ENCODE assay signal across 12 cellular contexts in genomic region chr2:71935291-71935848, GRCh38.
DNase-seq lines count a peak whose midpoint lies in the region; ATAC-seq and TF ChIP-seq lines count a peak whose summit lies in the region.
"Had no signal": no experiment of that assay in that cellular context is flagged by ENCODE, and none has a peak within 500 bp of the region (broad histone marks: within the 10 kb centered on the region; RNA-seq: fewer than 3 reads in every experiment).

No MANE protein-coding gene starts in this region.

- CTCF ChIA-PET in IMR-90 (lab: Yijun Ruan, JAX), result no interaction called here

- TF ChIP-seq CTCF in IMR-90 (conservative IDR thresholded peaks at IDR 0.05; ENCODE audit: low read depth, low read length) (no peak), lung (IDR thresholded peaks at IDR 0.05; ENCODE audit: control extremely low read depth, extremely low read depth) (no peak), transverse colon (IDR thresholded peaks at IDR 0.05) (no peak)

- H3K4me2 ChIP-seq in IMR-90 (ENCODE audit: low read depth, low read length), result no peak overlapping the region

- H3K23ac ChIP-seq in IMR-90 (ENCODE audit: low read depth, low read length), result no peak overlapping the region

- H2AK5ac ChIP-seq in IMR-90 (ENCODE audit: low read depth, low read length), result no peak overlapping the region

- H4K5ac ChIP-seq in IMR-90 (ENCODE audit: low read depth, low read length), result no peak overlapping the region

- BruUV-seq in IMR-90 (replicated peaks; lab: Mats Ljungman, UMichigan), result no TSS peak

- no peak for TF ChIP-seq EP300 in transverse colon (IDR thresholded peaks at IDR 0.05; ENCODE audit: low read depth)

- H3K9ac ChIP-seq in IMR-90 (ENCODE audit: low read depth, low read length), result no peak overlapping the region

- H3K9me3 ChIP-seq in IMR-90 (ENCODE audit: control insufficient read depth, insufficient read depth, low read length) (no peaks in the 10 kb centered on the region), lung (ENCODE audit: control insufficient read depth in 2 of 2, insufficient read depth in 1 of 2, low read length in 1 of 2) (no peaks in the 10 kb centered on the region), transverse colon (no peaks in the 10 kb centered on the region)
- H3K9me3 ChIP-seq: SJSA1, testis had no signal

- dilution Hi-C loops in IMR-90 (cut with HindIII; ENCODE audit: low sequenced_read_pairs, unreplicated experiment), result no loop called here

- no peak overlapping the region for H2BK5ac ChIP-seq in IMR-90 (ENCODE audit: low read depth, low read length, poor library complexity, severe bottlenecking)

- H2BK120ac ChIP-seq in IMR-90 (ENCODE audit: low read depth, low read length), result no peak overlapping the region

- no peak overlapping the region for H4K8ac ChIP-seq in IMR-90 (ENCODE audit: low read depth in 2 of 2, low read length in 2 of 2)

- H2BK20ac ChIP-seq in IMR-90 (ENCODE audit: low read depth, low read length), result no peak overlapping the region

- TF ChIP-seq POLR2A in IMR-90 (IDR thresholded peaks at IDR 0.05; ENCODE audit: low read depth, low read length), result no peak
- TF ChIP-seq POLR2A in transverse colon (IDR thresholded peaks at IDR 0.05), result no peak

- TF ChIP-seq RAD21 in IMR-90 (IDR thresholded peaks at IDR 0.05; ENCODE audit: low read length), result no peak

- intact Hi-C loops in IMR-90 (cut with micrococcal nuclease), result loop anchor here (10.0 kb wide), 1 partner anchor 321 kb away; no protein-coding TSS in a partner anchor
- intact Hi-C loops in transverse colon (cut with DNase I; ENCODE audit: low total_unique reads), result no loop called here

- no peak overlapping the region for H4K91ac ChIP-seq in IMR-90 (ENCODE audit: insufficient read depth, low read depth, low read length)

- H3K36me3 ChIP-seq in IMR-90 (ENCODE audit: control insufficient read depth, insufficient read depth, low read length) (no peaks in the 10 kb centered on the region), lung (ENCODE audit: control insufficient read depth in 2 of 2, insufficient read depth in 2 of 2, low read length in 2 of 2) (no peaks in the 10 kb centered on the region), transverse colon (no peaks in the 10 kb centered on the region)
- H3K36me3 ChIP-seq: SJSA1 had no signal

- DNase-seq in IMR-90 (no peak), epidermal melanocyte (ENCODE audit: insufficient read length, low spot score) (peak; percentile 68), lung (ENCODE audit: low spot score) (peak; percentile 41), transverse colon (peak; percentile 32), NCI-H1436 (lab: John Stamatoyannopoulos, UW) (no peak), NCI-H2171 treated with DMSO at 0.1 percent for 48 hours (lab: John Stamatoyannopoulos, UW) (no peak)
- DNase-seq in stimulated activated naive CD4-positive, alpha-beta T cell (lab: John Stamatoyannopoulos, UW), result no peak
- DNase-seq: activated naive CD8-positive, alpha-beta T cell treated with anti-CD3 and anti-CD28 coated beads for 36 hours; DMS79 treated with DMSO at 0.1 percent for 48 hours; effector CD8-positive, alpha-beta T cell; testis had no signal

- ATAC-seq in IMR-90 (ENCODE audit: low read depth), result peak; percentile 57
- no peak for ATAC-seq in lung (ENCODE audit: insufficient read depth, low FRiP score)

- H2BK15ac ChIP-seq in IMR-90 (ENCODE audit: low read depth, low read length), result no peak overlapping the region

- H3K27ac ChIP-seq in IMR-90 (ENCODE audit: insufficient read depth, low read length), result no peak overlapping the region
- H3K27ac ChIP-seq in lung (ENCODE audit: low read depth in 1 of 2, low read length in 1 of 2), result peak overlapping the region in 1 of 2 donors; percentile 34
- H3K27ac ChIP-seq in transverse colon, result peak overlapping the region; percentile 38 to 61 (median 48)
- H3K27ac ChIP-seq: SJSA1, testis had no signal

- no peaks in the 10 kb centered on the region for H3K79me1 ChIP-seq in IMR-90 (ENCODE audit: low read depth in 1 of 2, low read length in 2 of 2)

- no peaks in the 10 kb centered on the region; the same call in 1 of the 2 replicates for H3K9me1 ChIP-seq in IMR-90 (ENCODE audit: insufficient read depth, low read length)

- H4K20me1 ChIP-seq in IMR-90 (ENCODE audit: insufficient read depth, low read length), result no peaks in the 10 kb centered on the region

- H3K27me3 ChIP-seq in IMR-90 (ENCODE audit: control insufficient read depth, insufficient read depth, low read length), result peaks cover 28% of the 10 kb centered on the region
- no peaks in the 10 kb centered on the region for H3K27me3 ChIP-seq in lung (ENCODE audit: control insufficient read depth, insufficient read depth)
- H3K27me3 ChIP-seq in transverse colon, result no peaks in the 10 kb centered on the region
- H3K27me3 ChIP-seq: SJSA1, testis had no signal

- no peak overlapping the region for H2AK9ac ChIP-seq in IMR-90 (replicated peaks; ENCODE audit: low read depth, low read length, poor library complexity)

- H3K4ac ChIP-seq in IMR-90 (ENCODE audit: low read depth, low read length), result no peak overlapping the region

- POLR2A ChIA-PET in IMR-90 (lab: Charles Lee; ENCODE audit: unreplicated experiment), result no interaction called here

- no peak overlapping the region for H2AFZ ChIP-seq in IMR-90 (replicated peaks; ENCODE audit: low read length, poor library complexity)

- in situ Hi-C loops in IMR-90 (cut with MboI; ENCODE audit: low sequenced_read_pairs) (no loop called here), transverse colon (cut with MboI; ENCODE audit: low pct_ligation_motif_present in 1 of 4, low pct_unique_long_range_greater_than_20kb in 1 of 4, low sequenced_read_pairs in 3 of 4) (loop anchor here in 2 of 4 donors (25.0 kb wide), 3 partner anchors 627 to 802 kb away; no protein-coding TSS in a partner anchor)

- H3K18ac ChIP-seq in IMR-90 (ENCODE audit: low read depth, low read length), result no peak overlapping the region

- no CpG with 5 or more reads among the region's 11 CpGs for WGBS in IMR-90 (ENCODE audit: extremely low coverage in 2 of 2, insufficient read length in 1 of 2), 2 experiments
- WGBS in lung, 2 donors, result 73 to 76% methylated on average over 11 of the region's 11 CpGs
- WGBS in transverse colon (ENCODE audit: low coverage in 1 of 2), 2 donors, result 55 to 68% methylated on average over 5 to 11 of the region's 11 CpGs

- H3K4me1 ChIP-seq in IMR-90 (ENCODE audit: control insufficient read depth, insufficient read depth, low read length), result no peaks in the 10 kb centered on the region
- peaks cover 0 to under 1% of the 10 kb centered on the region in 2 donors for H3K4me1 ChIP-seq in lung (ENCODE audit: control insufficient read depth in 2 of 2, insufficient read depth in 2 of 2, low read length in 2 of 2)
- H3K4me1 ChIP-seq in transverse colon, result peaks cover 0 to 18% (median 6%) of the 10 kb centered on the region in 4 donors
- H3K4me1 ChIP-seq: testis had no signal

- H3K56ac ChIP-seq in IMR-90 (ENCODE audit: extremely low read depth, insufficient read depth, low read length), result no peak overlapping the region

- H3K4me3 ChIP-seq in IMR-90 (ENCODE audit: insufficient read depth, low read depth, low read length) (no peak overlapping the region), lung (no peak overlapping the region), transverse colon (no peak overlapping the region)
- H3K4me3 ChIP-seq: SJSA1, testis had no signal

- no peak overlapping the region for H3K14ac ChIP-seq in IMR-90 (replicated peaks; ENCODE audit: low read depth, low read length)

TF ChIP-seq in IMR-90, 13 proteins besides CTCF, POLR2A, EP300 and RAD21:
- TF ChIP-seq CHD1 (IDR thresholded peaks at IDR 0.05; ENCODE audit: low read depth, low read length) (no peak), MAZ (IDR thresholded peaks at IDR 0.05; ENCODE audit: borderline replicate concordance, low read depth, low read length) (no peak), ELK1 (IDR thresholded peaks at IDR 0.05; ENCODE audit: borderline replicate concordance, low read depth, low read length) (no peak), MAFK (IDR thresholded peaks at IDR 0.05; ENCODE audit: low read depth, low read length) (no peak), NFE2L2 (IDR thresholded peaks at IDR 0.05; ENCODE audit: low read depth, low read length) (no peak), MXI1 (IDR thresholded peaks at IDR 0.05; ENCODE audit: borderline replicate concordance, low read depth, low read length) (no peak), RFX5 (IDR thresholded peaks at IDR 0.05; ENCODE audit: low read depth, low read length) (no peak), FOS (IDR thresholded peaks at IDR 0.05; ENCODE audit: low read depth, low read length) (no peak), CEBPB (IDR thresholded peaks at IDR 0.05; ENCODE audit: low read depth, low read length) (no peak), SMC3 (IDR thresholded peaks at IDR 0.05; ENCODE audit: low read depth, low read length) (no peak), BHLHE40 (IDR thresholded peaks at IDR 0.05; ENCODE audit: low read depth, low read length) (no peak), RCOR1 (IDR thresholded peaks at IDR 0.05; ENCODE audit: insufficient replicate concordance, low read length) (no peak)
- TF ChIP-seq, protein P1, sequence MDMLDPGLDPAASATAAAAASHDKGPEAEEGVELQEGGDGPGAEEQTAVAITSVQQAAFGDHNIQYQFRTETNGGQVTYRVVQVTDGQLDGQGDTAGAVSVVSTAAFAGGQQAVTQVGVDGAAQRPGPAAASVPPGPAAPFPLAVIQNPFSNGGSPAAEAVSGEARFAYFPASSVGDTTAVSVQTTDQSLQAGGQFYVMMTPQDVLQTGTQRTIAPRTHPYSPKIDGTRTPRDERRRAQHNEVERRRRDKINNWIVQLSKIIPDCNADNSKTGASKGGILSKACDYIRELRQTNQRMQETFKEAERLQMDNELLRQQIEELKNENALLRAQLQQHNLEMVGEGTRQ (IDR thresholded peaks at IDR 0.05; ENCODE audit: low read depth, low read length), result no peak

Comparison
In these comparisons a context has a peak if more than half of its experiments do, and no peak if none do; other contexts are left out.
1. DNase-seq: peak in epidermal melanocyte (single experiment), lung (single experiment) and transverse colon (single experiment); none in IMR-90 (single experiment), NCI-H1436 (single experiment), stimulated activated naive CD4-positive, alpha-beta T cell (0 of 6) and NCI-H2171 treated with DMSO at 0.1 percent for 48 hours (single experiment).